Comparison of ENCODE assay signal across 11 cellular contexts in genomic region chr1:46137901-46138300, GRCh38.
DNase-seq lines count a peak whose midpoint lies in the region; ATAC-seq and TF ChIP-seq lines count a peak whose summit lies in the region.
"Had no signal": no experiment of that assay in that cellular context is flagged by ENCODE, and none has a peak within 500 bp of the region (broad histone marks: within the 10 kb centered on the region; RNA-seq: fewer than 3 reads in every experiment).

No MANE protein-coding gene starts in this region.

- H3K4me3 ChIP-seq in astrocyte of the spinal cord (ENCODE audit: low read depth, low read length): peak overlapping the region; percentile 19
- H3K4me3 ChIP-seq in subcutaneous abdominal adipose tissue (ENCODE audit: low read depth in 1 of 5, low read length in 5 of 5): peak overlapping the region in 3 of 5 donors; percentile 12 to 37 (median 27)
- H3K4me3 ChIP-seq in WERI-Rb-1 (ENCODE audit: low read depth, low read length): no peak overlapping the region
- H3K4me3 ChIP-seq: GM23338 had no signal

- TF ChIP-seq CTCF in astrocyte of the spinal cord (IDR thresholded peaks at IDR 0.05; ENCODE audit: low read depth, low read length) (no peak), WERI-Rb-1 (IDR thresholded peaks at IDR 0.05; ENCODE audit: low read depth, low read length) (no peak)

- in situ Hi-C loops in astrocyte of the spinal cord (cut with HindIII; ENCODE audit: low sequenced_read_pairs): no loop called here

- H3K9me3 ChIP-seq in subcutaneous abdominal adipose tissue (ENCODE audit: control insufficient read depth in 5 of 5, low read length in 5 of 5): no peaks in the 10 kb centered on the region
- no peaks in the 10 kb centered on the region for H3K9me3 ChIP-seq in WERI-Rb-1 (ENCODE audit: severe bottlenecking)

- peak overlapping the region; percentile 17 for H3K27ac ChIP-seq in subcutaneous abdominal adipose tissue (ENCODE audit: low read depth, low read length)
- H3K27ac ChIP-seq in WERI-Rb-1: no peak overlapping the region

- DNase-seq in HCEC 1CT (peak; percentile 41), astrocyte of the spinal cord (ENCODE audit: low read depth, low spot score) (peak; percentile 79), left kidney (ENCODE audit: low read depth, low spot score) (peak; percentile 45), WERI-Rb-1 (no peak)
- no peak for DNase-seq in stimulated activated CD4-positive, alpha-beta T cell treated with anti-CD3 and anti-CD28 coated beads, Interleukin-4, amount 100 ng/mL, for 24 hours
- DNase-seq: NCI-H1048; NCI-H526 treated with DMSO at 0.1 percent for 48 hours; stimulated activated CD4-positive, alpha-beta T cell treated with anti-CD3 and anti-CD28 coated beads, Interleukin-15, amount 100 ng/mL, for 24 hours had no signal

- no peak overlapping the region for H3K9ac ChIP-seq in subcutaneous abdominal adipose tissue (ENCODE audit: low read length in 5 of 5)

- H3K27me3 ChIP-seq in subcutaneous abdominal adipose tissue (ENCODE audit: control insufficient read depth in 5 of 5, insufficient read depth in 4 of 5, low read length in 5 of 5) (peaks cover 0 to 4% (median 0%) of the 10 kb centered on the region in 5 donors), WERI-Rb-1 (ENCODE audit: insufficient read depth, low read depth, severe bottlenecking) (no peaks in the 10 kb centered on the region)

- no peak for ATAC-seq in GM18517 (IDR thresholded peaks at IDR 0.05; ENCODE audit: unreplicated experiment)
- ATAC-seq: GM23338 had no signal

- H3K36me3 ChIP-seq in subcutaneous abdominal adipose tissue (ENCODE audit: control insufficient read depth in 5 of 5, insufficient read depth in 5 of 5, low read length in 5 of 5) (no peaks in the 10 kb centered on the region), WERI-Rb-1 (no peaks in the 10 kb centered on the region)

- peaks cover 0 to 39% (median 10%) of the 10 kb centered on the region in 5 donors for H3K4me1 ChIP-seq in subcutaneous abdominal adipose tissue (ENCODE audit: control insufficient read depth in 5 of 5, insufficient read depth in 5 of 5, low read length in 5 of 5)

Comparison
In these comparisons a context has a peak if more than half of its experiments do, and no peak if none do; other contexts are left out.
1. DNase-seq: peak in HCEC 1CT (single experiment), astrocyte of the spinal cord (single experiment) and left kidney (single experiment); none in WERI-Rb-1 (single experiment) and stimulated activated CD4-positive, alpha-beta T cell treated with anti-CD3 and anti-CD28 coated beads, Interleukin-4, amount 100 ng/mL, for 24 hours (single experiment).